ENCODE assay signal across 8 cellular contexts in genomic region chr12:52007982-52008510, GRCh38. TPM values are rescaled to one million over a fixed set of nuclear protein-coding genes. Genes with fewer than 3 reads are reported as not detected.
DNase-seq lines count a peak whose midpoint lies in the region; ATAC-seq and TF ChIP-seq lines count a peak whose summit lies in the region.
"Had no signal": no experiment of that assay in that cellular context is flagged by ENCODE, and none has a peak within 500 bp of the region (broad histone marks: within the 10 kb centered on the region; RNA-seq: fewer than 3 reads in every experiment).

No MANE protein-coding gene starts in this region.

- peaks cover 5% of the 10 kb centered on the region for H3K36me3 Mint-ChIP-seq in activated naive CD8-positive, alpha-beta T cell treated with anti-CD3 and anti-CD28 coated beads, Interleukin-2, amount 10 ng/mL, durations not matched to agents 7 days and 5 days
- H3K36me3 Mint-ChIP-seq in immature natural killer cell = no peaks in the 10 kb centered on the region
- peaks cover 28% of the 10 kb centered on the region for H3K36me3 Mint-ChIP-seq in stimulated activated effector memory CD8-positive, alpha-beta T cell treated with anti-CD3 and anti-CD28 coated beads, Interleukin-12 subunit alpha, Interleukin-12 subunit beta, amount 100 ng/mL, for 72 hours

- DNase-seq in HFF-Myc (ENCODE audit: extremely low read depth, low read depth) (no peak), immature natural killer cell (no peak), posterior vena cava (ENCODE audit: low spot score) (no peak), NCI-H446 (lab: John Stamatoyannopoulos, UW) (no peak)
- no peak for DNase-seq in activated naive CD8-positive, alpha-beta T cell treated with anti-CD3 and anti-CD28 coated beads, Interleukin-2, amount 10 ng/mL, durations not matched to agents 7 days and 5 days
- DNase-seq in stimulated activated effector memory CD8-positive, alpha-beta T cell treated with anti-CD3 and anti-CD28 coated beads, Interleukin-12 subunit alpha, Interleukin-12 subunit beta, amount 100 ng/mL, for 72 hours (ENCODE audit: low spot score in 2 of 2) = no peak

- peak overlapping the region; percentile 79 for H3K27ac Mint-ChIP-seq in activated naive CD8-positive, alpha-beta T cell treated with anti-CD3 and anti-CD28 coated beads, Interleukin-2, amount 10 ng/mL, durations not matched to agents 7 days and 5 days
- H3K27ac Mint-ChIP-seq in immature natural killer cell = peak overlapping the region in 5 of 6 donors; percentile 86 to 94 (median 90)
- H3K27ac Mint-ChIP-seq in stimulated activated effector memory CD8-positive, alpha-beta T cell treated with anti-CD3 and anti-CD28 coated beads, Interleukin-12 subunit alpha, Interleukin-12 subunit beta, amount 100 ng/mL, for 72 hours = peak overlapping the region; percentile 83

- POLR2A ChIA-PET in activated naive CD8-positive, alpha-beta T cell treated with anti-CD3 and anti-CD28 coated beads, Interleukin-2, amount 10 ng/mL, durations not matched to agents 7 days and 5 days (lab: Charles Lee) = interaction anchor here (8.5 kb wide), 1 partner anchor 13 kb away, joined by 155 read pairs; no protein-coding TSS in a partner anchor

- no peaks in the 10 kb centered on the region for H3K9me3 Mint-ChIP-seq in activated naive CD8-positive, alpha-beta T cell treated with anti-CD3 and anti-CD28 coated beads, Interleukin-2, amount 10 ng/mL, durations not matched to agents 7 days and 5 days
- no peaks in the 10 kb centered on the region for H3K9me3 Mint-ChIP-seq in immature natural killer cell
- no peaks in the 10 kb centered on the region for H3K9me3 Mint-ChIP-seq in stimulated activated effector memory CD8-positive, alpha-beta T cell treated with anti-CD3 and anti-CD28 coated beads, Interleukin-12 subunit alpha, Interleukin-12 subunit beta, amount 100 ng/mL, for 72 hours

- H3K4me1 Mint-ChIP-seq in activated naive CD8-positive, alpha-beta T cell treated with anti-CD3 and anti-CD28 coated beads, Interleukin-2, amount 10 ng/mL, durations not matched to agents 7 days and 5 days = peaks cover 21% of the 10 kb centered on the region
- peaks cover 21 to 25% of the 10 kb centered on the region in 2 donors for H3K4me1 Mint-ChIP-seq in immature natural killer cell
- peaks cover 32% of the 10 kb centered on the region for H3K4me1 Mint-ChIP-seq in stimulated activated effector memory CD8-positive, alpha-beta T cell treated with anti-CD3 and anti-CD28 coated beads, Interleukin-12 subunit alpha, Interleukin-12 subunit beta, amount 100 ng/mL, for 72 hours

- peak overlapping the region; percentile 52 for H3K4me3 ChIP-seq in HFF-Myc (replicated peaks; ENCODE audit: low read depth, low read length)

- H3K27me3 Mint-ChIP-seq in activated naive CD8-positive, alpha-beta T cell treated with anti-CD3 and anti-CD28 coated beads, Interleukin-2, amount 10 ng/mL, durations not matched to agents 7 days and 5 days = peaks cover 8% of the 10 kb centered on the region
- peaks cover 11 to 48% (median 34%) of the 10 kb centered on the region in 3 donors for H3K27me3 Mint-ChIP-seq in immature natural killer cell (ENCODE audit: low read depth in 3 of 3)

- ATAC-seq in activated naive CD8-positive, alpha-beta T cell treated with anti-CD3 and anti-CD28 coated beads, Interleukin-2, amount 10 ng/mL, durations not matched to agents 7 days and 5 days (ENCODE audit: low read depth) = no peak
- no peak for ATAC-seq in stimulated activated effector memory CD8-positive, alpha-beta T cell treated with anti-CD3 and anti-CD28 coated beads, Interleukin-12 subunit alpha, Interleukin-12 subunit beta, amount 100 ng/mL, for 72 hours
- ATAC-seq in HG03442 (IDR thresholded peaks at IDR 0.05; ENCODE audit: unreplicated experiment) = no peak

- peak overlapping the region; percentile 91 for H3K4me3 Mint-ChIP-seq in activated naive CD8-positive, alpha-beta T cell treated with anti-CD3 and anti-CD28 coated beads, Interleukin-2, amount 10 ng/mL, durations not matched to agents 7 days and 5 days
- H3K4me3 Mint-ChIP-seq in immature natural killer cell = peak overlapping the region; percentile 82 to 90 (median 87)
- peak overlapping the region; percentile 83 for H3K4me3 Mint-ChIP-seq in stimulated activated effector memory CD8-positive, alpha-beta T cell treated with anti-CD3 and anti-CD28 coated beads, Interleukin-12 subunit alpha, Interleukin-12 subunit beta, amount 100 ng/mL, for 72 hours

- intact Hi-C loops in posterior vena cava (cut with DNase I) = loop anchor here in 1 of 2 donors (5.0 kb wide), 1 partner anchor 74 kb away; no protein-coding TSS in a partner anchor

- TF ChIP-seq CTCF in HFF-Myc (IDR thresholded peaks at IDR 0.05; ENCODE audit: low read depth, low read length, missing control alignments) = no peak

RNA-seq across cellular contexts. Expression of gene TAMALIN, which starts 1.3 kb away (rescaled TPM):
- 10 to 100 TPM; 17.1 to 19.9 TPM for total RNA-seq in activated naive CD8-positive, alpha-beta T cell treated with anti-CD3 and anti-CD28 coated beads, Interleukin-2, amount 10 ng/mL, durations not matched to agents 7 days and 5 days
- polyA plus RNA-seq in immature natural killer cell = 1 to 10 TPM; 1.1 to 3.1 (median 1.2) TPM
- 10 to 100 TPM; 38.0 to 50.6 TPM for total RNA-seq in posterior vena cava
- total RNA-seq: NCI-H460 had no signal

RNA-seq across cellular contexts. Expression of gene NR4A1, which starts 43.2 kb away (rescaled TPM):
- total RNA-seq in activated naive CD8-positive, alpha-beta T cell treated with anti-CD3 and anti-CD28 coated beads, Interleukin-2, amount 10 ng/mL, durations not matched to agents 7 days and 5 days = 1 to 10 TPM; 8.6 to 8.8 TPM
- polyA plus RNA-seq in immature natural killer cell = 1 to 10 TPM in 2 of 3 donors, under 1 TPM in 1; 0.83 to 2.1 (median 1.3) TPM
- total RNA-seq in posterior vena cava = 100 to 1,000 TPM; 197 to 567 TPM

RNA-seq across cellular contexts. Expression of gene ACVR1B, which starts 56.5 kb away (rescaled TPM):
- 10 to 100 TPM in 1 of 2 experiments, 1 to 10 TPM in 1; 9.3 to 10.2 TPM for total RNA-seq in activated naive CD8-positive, alpha-beta T cell treated with anti-CD3 and anti-CD28 coated beads, Interleukin-2, amount 10 ng/mL, durations not matched to agents 7 days and 5 days
- 1 to 10 TPM in 1 of 3 donors, under 1 TPM in 1, not detected in 1; 0.52 to 1.4 TPM for polyA plus RNA-seq in immature natural killer cell
- 10 to 100 TPM; 20.0 to 22.4 TPM for total RNA-seq in posterior vena cava

Comparison
In these comparisons a context has a peak if more than half of its experiments do, and no peak if none do; other contexts are left out.
1. RNA of gene NR4A1, which starts 43.2 kb away (total RNA-seq): 197 to 567 TPM in posterior vena cava; 8.6 to 8.8 TPM in activated naive CD8-positive, alpha-beta T cell treated with anti-CD3 and anti-CD28 coated beads, Interleukin-2, amount 10 ng/mL, durations not matched to agents 7 days and 5 days; every median in the first group is over 10 times any median in the second.
2. Peak in every context shown above with its lines, with median percentiles within 50 percentile points of each other: H3K27ac Mint-ChIP-seq and H3K4me3 Mint-ChIP-seq.